ENCODE assay signal across 9 cellular contexts in the genomic region with DNA sequence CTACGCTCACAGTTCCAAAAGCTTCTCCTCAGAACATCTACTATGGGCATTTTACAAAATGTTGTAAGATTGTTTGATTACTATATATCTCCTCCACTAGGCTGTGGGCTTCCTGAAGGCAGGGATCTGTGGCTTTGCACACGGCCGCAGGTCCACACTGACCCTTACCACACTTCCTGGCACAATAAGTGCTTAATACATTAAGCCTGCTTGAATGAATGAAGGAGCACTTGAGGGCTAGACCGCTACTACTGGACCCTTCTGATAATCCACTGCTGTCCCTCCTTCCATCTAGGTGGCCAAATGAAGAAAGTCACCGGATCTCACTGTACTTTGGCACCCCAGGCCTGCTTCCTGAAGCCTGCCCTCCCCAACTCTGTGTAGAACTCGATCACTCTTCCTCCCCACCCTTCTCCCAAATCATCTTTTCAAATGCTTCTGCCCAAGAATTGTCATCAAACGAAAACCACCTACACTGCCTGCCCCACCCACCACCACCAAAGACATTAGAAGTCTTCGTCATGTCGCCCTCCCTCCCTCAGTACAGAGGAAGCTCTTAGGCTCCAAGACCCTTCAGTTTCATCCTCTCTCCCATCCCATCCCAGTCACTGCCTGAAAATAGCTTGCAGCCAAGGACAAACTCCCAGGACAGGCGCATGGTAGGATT. TPM values are rescaled to one million over a fixed set of nuclear protein-coding genes. Genes with fewer than 3 reads are reported as not detected.
A peak's percentile ranks its signal among the peaks of the same experiment; 100 is the strongest.
DNase-seq lines count a peak whose midpoint lies in the region; ATAC-seq, FAIRE-seq and TF ChIP-seq lines count a peak whose summit lies in the region.
"Had no signal": no experiment of that assay in that cellular context is flagged by ENCODE, and none has a peak within 500 bp of the region (broad histone marks: within the 10 kb centered on the region; RNA-seq: fewer than 3 reads in every experiment).

No MANE protein-coding gene starts in this region.

- peak overlapping the region; percentile 74 for H3K4me3 Mint-ChIP-seq in activated CD8-positive, alpha-beta memory T cell treated with anti-CD3 and anti-CD28 coated beads, Interleukin-2, amount 10 ng/mL, durations not matched to agents 7 days and 5 days
- peak overlapping the region; percentile 82 for H3K4me3 Mint-ChIP-seq in activated naive CD4-positive, alpha-beta T cell treated with anti-CD3 and anti-CD28 coated beads, Interleukin-2, amount 10 ng/mL, durations not matched to agents 7 days and 5 days

- no peak for DNase-seq in activated CD8-positive, alpha-beta memory T cell treated with anti-CD3 and anti-CD28 coated beads, Interleukin-2, amount 10 ng/mL, durations not matched to agents 7 days and 5 days
- no peak for DNase-seq in activated CD8-positive, alpha-beta memory T cell treated with anti-CD3 and anti-CD28 coated beads, Interleukin-2, amount 50 U/mL, for 48 hours
- DNase-seq in activated naive CD4-positive, alpha-beta T cell treated with anti-CD3 and anti-CD28 coated beads, Interleukin-2, amount 10 ng/mL, durations not matched to agents 7 days and 5 days, result peak; percentile 29
- DNase-seq in HepG2 (ENCODE audit: low spot score) (no peak), tibial nerve (ENCODE audit: low spot score in 2 of 2) (no peak)

- H3K9me3 Mint-ChIP-seq in activated CD8-positive, alpha-beta memory T cell treated with anti-CD3 and anti-CD28 coated beads, Interleukin-2, amount 10 ng/mL, durations not matched to agents 7 days and 5 days (ENCODE audit: low read depth), result no peaks in the 10 kb centered on the region
- no peaks in the 10 kb centered on the region for H3K9me3 Mint-ChIP-seq in activated naive CD4-positive, alpha-beta T cell treated with anti-CD3 and anti-CD28 coated beads, Interleukin-2, amount 10 ng/mL, durations not matched to agents 7 days and 5 days

- H3K36me3 ChIP-seq in HepG2 (replicated peaks in 1 of 2; ENCODE audit: control insufficient read depth in 1 of 2, insufficient read depth in 2 of 2, low read length in 2 of 2) (peaks cover 10 to 28% of the 10 kb centered on the region in 2 experiments), tibial nerve (peaks cover 0 to 29% (median 0%) of the 10 kb centered on the region in 3 donors)

- no peak for FAIRE-seq in HepG2 (lab: Jason Lieb, UNC)
- FAIRE-seq: TTC549 had no signal

- ATAC-seq in activated CD8-positive, alpha-beta memory T cell treated with anti-CD3 and anti-CD28 coated beads, Interleukin-2, amount 10 ng/mL, durations not matched to agents 7 days and 5 days, result no peak
- no peak for ATAC-seq in HepG2
- no peak for ATAC-seq in GM18519 (IDR thresholded peaks at IDR 0.05; ENCODE audit: low FRiP score, unreplicated experiment)
- no peak for ATAC-seq in GM21619 (IDR thresholded peaks at IDR 0.05; ENCODE audit: unreplicated experiment)
- ATAC-seq in HG03565 (IDR thresholded peaks at IDR 0.05; ENCODE audit: unreplicated experiment), result no peak

- H3K27ac ChIP-seq in HepG2 (ENCODE audit: extremely low read length, insufficient read depth, low read length) (no peak overlapping the region), tibial nerve (peak overlapping the region in 3 of 4 donors; percentile 58 to 84 (median 76))

- POLR2A ChIA-PET in HepG2 (lab: Yijun Ruan, JAX), result no interaction called here

- H3K4me3 ChIP-seq in HepG2 (replicated peaks in 1 of 3; ENCODE audit: insufficient read depth in 1 of 3, low read depth in 2 of 3, low read length in 3 of 3), result peak overlapping the region; percentile 9 to 59 (median 18); a peak in 5 of 6 replicates
- peak overlapping the region in 3 of 4 donors; percentile 33 to 90 (median 80) for H3K4me3 ChIP-seq in tibial nerve

- WGBS in HepG2 (ENCODE audit: low lambda C conversion rate), result 41% methylated on average over 8 of the region's 10 CpGs
- WGBS in tibial nerve, 2 donors, result 56 to 63% methylated on average over 10 of the region's 10 CpGs

- H3K9ac ChIP-seq in HepG2 (ENCODE audit: insufficient read depth, low read depth, low read length), result peak overlapping the region; percentile 30

- peaks cover 50% of the 10 kb centered on the region for H3K4me1 ChIP-seq in HepG2 (ENCODE audit: insufficient read depth, low read length)
- peaks cover 0 to 40% (median 16%) of the 10 kb centered on the region in 4 donors for H3K4me1 ChIP-seq in tibial nerve

- BruUV-seq in HepG2 (replicated peaks; lab: Mats Ljungman, UMichigan), result no TSS peak

- H3K4me2 ChIP-seq in HepG2 (ENCODE audit: low read depth, low read length), result peak overlapping the region; percentile 68

- TF ChIP-seq POLR2A in HepG2 (IDR thresholded peaks at IDR 0.05; ENCODE audit: insufficient read depth in 1 of 2, low read depth in 2 of 2, low read length in 2 of 2), result no peak
- no peak for TF ChIP-seq POLR2A in tibial nerve (IDR thresholded peaks at IDR 0.05)

- H4K20me1 ChIP-seq in HepG2 (ENCODE audit: insufficient read depth, low read length), result no peaks in the 10 kb centered on the region

- peak overlapping the region; percentile 9 for H2AFZ ChIP-seq in HepG2 (ENCODE audit: low read length)

- peaks cover 16% of the 10 kb centered on the region for H3K79me2 ChIP-seq in HepG2 (ENCODE audit: insufficient read depth, low read length)

- TF ChIP-seq EP300 in HepG2 (IDR thresholded peaks at IDR 0.05; ENCODE audit: low read depth in 2 of 2, low read length in 2 of 2), result no peak
- no peak for TF ChIP-seq EP300 in HepG2 (CRISPR knock-in tag; IDR thresholded peaks at IDR 0.05; ENCODE audit: borderline replicate concordance)
- no peak for TF ChIP-seq EP300 in tibial nerve (IDR thresholded peaks at IDR 0.05)

- peaks cover 20% of the 10 kb centered on the region for H3K36me3 Mint-ChIP-seq in activated CD8-positive, alpha-beta memory T cell treated with anti-CD3 and anti-CD28 coated beads, Interleukin-2, amount 10 ng/mL, durations not matched to agents 7 days and 5 days
- peaks cover 23% of the 10 kb centered on the region for H3K36me3 Mint-ChIP-seq in activated naive CD4-positive, alpha-beta T cell treated with anti-CD3 and anti-CD28 coated beads, Interleukin-2, amount 10 ng/mL, durations not matched to agents 7 days and 5 days

- no peak for TF ChIP-seq RAD21 in HepG2 (CRISPR knock-in tag; IDR thresholded peaks at IDR 0.05)

- no peaks in the 10 kb centered on the region; a peak in 2 of 5 replicates for H3K27me3 ChIP-seq in HepG2 (ENCODE audit: control insufficient read depth in 1 of 2, insufficient read depth in 2 of 2, low read length in 2 of 2)
- no peaks in the 10 kb centered on the region for H3K27me3 ChIP-seq in tibial nerve

- peaks cover 35% of the 10 kb centered on the region for H3K4me1 Mint-ChIP-seq in activated CD8-positive, alpha-beta memory T cell treated with anti-CD3 and anti-CD28 coated beads, Interleukin-2, amount 10 ng/mL, durations not matched to agents 7 days and 5 days
- H3K4me1 Mint-ChIP-seq in activated naive CD4-positive, alpha-beta T cell treated with anti-CD3 and anti-CD28 coated beads, Interleukin-2, amount 10 ng/mL, durations not matched to agents 7 days and 5 days, result peaks cover 62% of the 10 kb centered on the region

- TF ChIP-seq CTCF in HepG2 (CRISPR knock-in tag; IDR thresholded peaks at IDR 0.05), result no peak; the same call in 1 of the 2 replicates
- TF ChIP-seq CTCF in tibial nerve (IDR thresholded peaks at IDR 0.05), result no peak

- in situ Hi-C loops in HepG2 (cut with HindIII; ENCODE audit: extremely low pct_ligation_motif_present, low pct_unique_long_range_greater_than_20kb), result loop anchor here (5.0 kb wide), 2 partner anchors 45 to 105 kb away; partner anchors contain the start of genes MYO1A and STAT6

- no peaks in the 10 kb centered on the region for H3K9me3 ChIP-seq in HepG2 (ENCODE audit: low read length)
- no peaks in the 10 kb centered on the region for H3K9me3 ChIP-seq in tibial nerve

- CTCF ChIA-PET in activated CD8-positive, alpha-beta memory T cell treated with anti-CD3 and anti-CD28 coated beads, Interleukin-2, amount 10 ng/mL, durations not matched to agents 7 days and 5 days (lab: Charles Lee), result interaction anchor here (0.8 to 8.6 kb wide), 15 partner anchors 11 to 176 kb away, joined by 3 to 88 read pairs (median 8); partner anchors contain the start of genes STAT6 and TAC3
- CTCF ChIA-PET in activated naive CD4-positive, alpha-beta T cell treated with anti-CD3 and anti-CD28 coated beads, Interleukin-2, amount 10 ng/mL, durations not matched to agents 7 days and 5 days (lab: Charles Lee), result interaction anchor here (0.6 to 8.9 kb wide), 6 partner anchors 15 to 104 kb away, joined by 3 to 147 read pairs (median 10); partner anchors contain the start of genes MYO1A and STAT6
- CTCF ChIA-PET in HepG2 (lab: Yijun Ruan, JAX; ENCODE audit: low intra/inter-chr PET ratio, low total read pairs), result interaction anchor here (4.6 kb wide), 1 partner anchor 56 kb away, joined by 72 read pairs; no protein-coding TSS in a partner anchor

- no peaks in the 10 kb centered on the region for H3K27me3 Mint-ChIP-seq in activated CD8-positive, alpha-beta memory T cell treated with anti-CD3 and anti-CD28 coated beads, Interleukin-2, amount 10 ng/mL, durations not matched to agents 7 days and 5 days
- H3K27me3 Mint-ChIP-seq in activated naive CD4-positive, alpha-beta T cell treated with anti-CD3 and anti-CD28 coated beads, Interleukin-2, amount 10 ng/mL, durations not matched to agents 7 days and 5 days, result no peaks in the 10 kb centered on the region

- H3K27ac Mint-ChIP-seq in activated CD8-positive, alpha-beta memory T cell treated with anti-CD3 and anti-CD28 coated beads, Interleukin-2, amount 10 ng/mL, durations not matched to agents 7 days and 5 days, result peak overlapping the region; percentile 82
- H3K27ac Mint-ChIP-seq in activated naive CD4-positive, alpha-beta T cell treated with anti-CD3 and anti-CD28 coated beads, Interleukin-2, amount 10 ng/mL, durations not matched to agents 7 days and 5 days, result peak overlapping the region; percentile 77

- intact Hi-C loops in HepG2 (cut with micrococcal nuclease; ENCODE audit: unreplicated experiment), result loop anchor here (1.0 kb wide), 1 partner anchor 95 kb away; no protein-coding TSS in a partner anchor

RNA-seq across cellular contexts. Expression of gene ZBTB39, which starts 0.6 kb away (rescaled TPM):
- 1 to 10 TPM; 8.8 to 9.3 TPM for total RNA-seq in activated CD8-positive, alpha-beta memory T cell treated with anti-CD3 and anti-CD28 coated beads, Interleukin-2, amount 10 ng/mL, durations not matched to agents 7 days and 5 days
- total RNA-seq in HepG2 (2016; rRNA removed; fragmentation: Illumina TruSeq; extraction: Trizol) (6.5 and 8.1 TPM in 2 replicates), tibial nerve (1 to 10 TPM; 3.6 to 6.8 (median 5.4) TPM)
- total RNA-seq in HepG2 (2016; cell fraction: cytosol; rRNA removed; fragmentation: Illumina TruSeq; extraction: Trizol; ENCODE audit: low read depth), result 0.79 and 0.91 TPM in 2 replicates
- total RNA-seq in HepG2 (2016; cell fraction: insoluble cytoplasmic fraction; rRNA removed; fragmentation: Illumina TruSeq; extraction: Trizol), result 6.5 and 7.2 TPM in 2 replicates
- total RNA-seq in HepG2 (2016; cell fraction: membrane; rRNA removed; fragmentation: Illumina TruSeq; extraction: Trizol), result 3.6 and 4.0 TPM in 2 replicates
- total RNA-seq in HepG2 (2016; cell fraction: nucleus; rRNA removed; fragmentation: Illumina TruSeq; extraction: Trizol), result 5.7 and 6.7 TPM in 2 replicates
- 6.4 and 6.9 TPM in 2 replicates for polyA plus RNA-seq in HepG2 (2011; rRNA removed)
- 4.9 and 5.8 TPM in 2 replicates for polyA plus RNA-seq in HepG2 (2011; cell fraction: cytosol; rRNA removed)
- polyA plus RNA-seq in HepG2 (2011; cell fraction: nucleus; rRNA removed), result 7.9 and 8.5 TPM in 2 replicates
- 4.4 and 4.7 TPM in 2 replicates for polyA plus RNA-seq in HepG2 (2012)
- 0.19 and 0.26 TPM in 2 replicates for polyA plus RNA-seq in HepG2 (2016; cell fraction: cytosol; fragmentation: Illumina TruSeq; extraction: Trizol; ENCODE audit: low read depth)
- polyA plus RNA-seq in HepG2 (2016; cell fraction: insoluble cytoplasmic fraction; fragmentation: Illumina TruSeq; extraction: Trizol; ENCODE audit: low read depth), result 4.5 and 5.7 TPM in 2 replicates
- 1.3 and 1.5 TPM in 2 replicates for polyA plus RNA-seq in HepG2 (2016; cell fraction: membrane; fragmentation: Illumina TruSeq; extraction: Trizol; ENCODE audit: low read depth)
- polyA plus RNA-seq in HepG2 (2016; cell fraction: nucleus; fragmentation: Illumina TruSeq; extraction: Trizol; ENCODE audit: insufficient read depth, low read depth), result 7.1 and 8.3 TPM in 2 replicates
- 10.0 and 11.4 TPM in 2 replicates for polyA minus RNA-seq in HepG2 (2011; rRNA and poly(A)+ RNA removed; ENCODE audit: low replicate concordance)
- 6.2 and 6.7 TPM in 2 replicates for polyA minus RNA-seq in HepG2 (2011; cell fraction: cytosol; rRNA and poly(A)+ RNA removed)
- polyA minus RNA-seq in HepG2 (2011; cell fraction: nucleus; rRNA and poly(A)+ RNA removed), result 8.6 and 10.3 TPM in 2 replicates

RNA-seq across cellular contexts. Expression of gene TAC3, which starts 9.4 kb away (rescaled TPM):
- total RNA-seq in activated CD8-positive, alpha-beta memory T cell treated with anti-CD3 and anti-CD28 coated beads, Interleukin-2, amount 10 ng/mL, durations not matched to agents 7 days and 5 days, result not detected
- total RNA-seq in HepG2 (2016; rRNA removed; fragmentation: Illumina TruSeq; extraction: Trizol) (0.15 TPM in 1 of 2 replicates, not detected in the other), tibial nerve (not detected)
- not detected in 2 replicates for total RNA-seq in HepG2 (2016; cell fraction: cytosol; rRNA removed; fragmentation: Illumina TruSeq; extraction: Trizol; ENCODE audit: low read depth)
- 0.19 TPM in 1 of 2 replicates, not detected in the other for total RNA-seq in HepG2 (2016; cell fraction: insoluble cytoplasmic fraction; rRNA removed; fragmentation: Illumina TruSeq; extraction: Trizol)
- not detected in 2 replicates for total RNA-seq in HepG2 (2016; cell fraction: membrane; rRNA removed; fragmentation: Illumina TruSeq; extraction: Trizol)
- total RNA-seq in HepG2 (2016; cell fraction: nucleus; rRNA removed; fragmentation: Illumina TruSeq; extraction: Trizol), result not detected in 2 replicates
- 0.13 and 0.25 TPM in 2 replicates for polyA plus RNA-seq in HepG2 (2011; rRNA removed)
- polyA plus RNA-seq in HepG2 (2011; cell fraction: cytosol; rRNA removed), result 0.14 TPM in 1 of 2 replicates, not detected in the other
- 0.59 and 0.64 TPM in 2 replicates for polyA plus RNA-seq in HepG2 (2011; cell fraction: nucleus; rRNA removed)
- 0.21 TPM in 1 of 2 replicates, not detected in the other for polyA plus RNA-seq in HepG2 (2012)
- polyA plus RNA-seq in HepG2 (2016; cell fraction: cytosol; fragmentation: Illumina TruSeq; extraction: Trizol; ENCODE audit: low read depth), result not detected in 2 replicates
- 0.43 TPM in 1 of 2 replicates, not detected in the other for polyA plus RNA-seq in HepG2 (2016; cell fraction: insoluble cytoplasmic fraction; fragmentation: Illumina TruSeq; extraction: Trizol; ENCODE audit: low read depth)
- polyA plus RNA-seq in HepG2 (2016; cell fraction: membrane; fragmentation: Illumina TruSeq; extraction: Trizol; ENCODE audit: low read depth), result not detected in 2 replicates
- polyA plus RNA-seq in HepG2 (2016; cell fraction: nucleus; fragmentation: Illumina TruSeq; extraction: Trizol; ENCODE audit: insufficient read depth, low read depth), result 1.00 TPM in 1 of 2 replicates, not detected in the other
- not detected in 2 replicates for polyA minus RNA-seq in HepG2 (2011; rRNA and poly(A)+ RNA removed; ENCODE audit: low replicate concordance)
- not detected in 2 replicates for polyA minus RNA-seq in HepG2 (2011; cell fraction: cytosol; rRNA and poly(A)+ RNA removed)
- polyA minus RNA-seq in HepG2 (2011; cell fraction: nucleus; rRNA and poly(A)+ RNA removed), result not detected in 2 replicates

RNA-seq across cellular contexts. Expression of gene MYO1A, which starts 43.0 kb away (rescaled TPM):
- 1 to 10 TPM in 1 of 2 experiments, under 1 TPM in 1; 0.82 to 1.5 TPM for total RNA-seq in activated CD8-positive, alpha-beta memory T cell treated with anti-CD3 and anti-CD28 coated beads, Interleukin-2, amount 10 ng/mL, durations not matched to agents 7 days and 5 days
- total RNA-seq in HepG2 (2016; rRNA removed; fragmentation: Illumina TruSeq; extraction: Trizol) (5.3 TPM in 2 replicates), tibial nerve (under 1 TPM in 2 of 4 donors, not detected in 2; 0.30 to 0.59 TPM)
- total RNA-seq in HepG2 (2016; cell fraction: cytosol; rRNA removed; fragmentation: Illumina TruSeq; extraction: Trizol; ENCODE audit: low read depth), result 0.61 and 0.62 TPM in 2 replicates
- 2.6 and 4.1 TPM in 2 replicates for total RNA-seq in HepG2 (2016; cell fraction: insoluble cytoplasmic fraction; rRNA removed; fragmentation: Illumina TruSeq; extraction: Trizol)
- 0.69 and 0.71 TPM in 2 replicates for total RNA-seq in HepG2 (2016; cell fraction: membrane; rRNA removed; fragmentation: Illumina TruSeq; extraction: Trizol)
- 2.9 and 4.9 TPM in 2 replicates for total RNA-seq in HepG2 (2016; cell fraction: nucleus; rRNA removed; fragmentation: Illumina TruSeq; extraction: Trizol)
- polyA plus RNA-seq in HepG2 (2011; rRNA removed), result 6.0 and 10.6 TPM in 2 replicates
- polyA plus RNA-seq in HepG2 (2011; cell fraction: cytosol; rRNA removed), result 2.8 and 3.1 TPM in 2 replicates
- polyA plus RNA-seq in HepG2 (2011; cell fraction: nucleus; rRNA removed), result 26.7 and 34.0 TPM in 2 replicates
- polyA plus RNA-seq in HepG2 (2012), result 6.9 and 13.6 TPM in 2 replicates
- polyA plus RNA-seq in HepG2 (2016; cell fraction: cytosol; fragmentation: Illumina TruSeq; extraction: Trizol; ENCODE audit: low read depth), result 0.20 and 0.40 TPM in 2 replicates
- 2.6 TPM in 2 replicates for polyA plus RNA-seq in HepG2 (2016; cell fraction: insoluble cytoplasmic fraction; fragmentation: Illumina TruSeq; extraction: Trizol; ENCODE audit: low read depth)
- polyA plus RNA-seq in HepG2 (2016; cell fraction: membrane; fragmentation: Illumina TruSeq; extraction: Trizol; ENCODE audit: low read depth), result 0.34 and 1.5 TPM in 2 replicates
- 7.9 and 10.3 TPM in 2 replicates for polyA plus RNA-seq in HepG2 (2016; cell fraction: nucleus; fragmentation: Illumina TruSeq; extraction: Trizol; ENCODE audit: insufficient read depth, low read depth)
- polyA minus RNA-seq in HepG2 (2011; rRNA and poly(A)+ RNA removed; ENCODE audit: low replicate concordance), result 0.28 and 14.9 TPM in 2 replicates
- polyA minus RNA-seq in HepG2 (2011; cell fraction: cytosol; rRNA and poly(A)+ RNA removed), result 2.3 and 3.9 TPM in 2 replicates
- 11.2 and 13.8 TPM in 2 replicates for polyA minus RNA-seq in HepG2 (2011; cell fraction: nucleus; rRNA and poly(A)+ RNA removed)

RNA-seq across cellular contexts. Expression of gene RDH16, which starts 49.5 kb away (rescaled TPM):
- total RNA-seq in activated CD8-positive, alpha-beta memory T cell treated with anti-CD3 and anti-CD28 coated beads, Interleukin-2, amount 10 ng/mL, durations not matched to agents 7 days and 5 days, result under 1 TPM; 0.35 to 0.91 TPM
- total RNA-seq in HepG2 (2016; rRNA removed; fragmentation: Illumina TruSeq; extraction: Trizol) (0.07 and 0.13 TPM in 2 replicates), tibial nerve (1 to 10 TPM in 3 of 4 donors, not detected in 1; 1.5 to 1.8 (median 1.7) TPM)
- not detected in 2 replicates for total RNA-seq in HepG2 (2016; cell fraction: cytosol; rRNA removed; fragmentation: Illumina TruSeq; extraction: Trizol; ENCODE audit: low read depth)
- total RNA-seq in HepG2 (2016; cell fraction: insoluble cytoplasmic fraction; rRNA removed; fragmentation: Illumina TruSeq; extraction: Trizol), result 0.09 and 0.22 TPM in 2 replicates
- total RNA-seq in HepG2 (2016; cell fraction: membrane; rRNA removed; fragmentation: Illumina TruSeq; extraction: Trizol), result 0.07 and 0.09 TPM in 2 replicates
- 0.34 TPM in 1 of 2 replicates, not detected in the other for total RNA-seq in HepG2 (2016; cell fraction: nucleus; rRNA removed; fragmentation: Illumina TruSeq; extraction: Trizol)
- polyA plus RNA-seq in HepG2 (2011; rRNA removed), result 0.05 TPM in 2 replicates
- polyA plus RNA-seq in HepG2 (2011; cell fraction: cytosol; rRNA removed), result 0.04 and 0.05 TPM in 2 replicates
- 0.23 and 0.26 TPM in 2 replicates for polyA plus RNA-seq in HepG2 (2011; cell fraction: nucleus; rRNA removed)
- polyA plus RNA-seq in HepG2 (2012), result 0.09 and 0.50 TPM in 2 replicates
- polyA plus RNA-seq in HepG2 (2016; cell fraction: cytosol; fragmentation: Illumina TruSeq; extraction: Trizol; ENCODE audit: low read depth), result 0.09 TPM in 1 of 2 replicates, not detected in the other
- 0.19 TPM in 1 of 2 replicates, not detected in the other for polyA plus RNA-seq in HepG2 (2016; cell fraction: insoluble cytoplasmic fraction; fragmentation: Illumina TruSeq; extraction: Trizol; ENCODE audit: low read depth)
- 0.08 and 0.13 TPM in 2 replicates for polyA plus RNA-seq in HepG2 (2016; cell fraction: membrane; fragmentation: Illumina TruSeq; extraction: Trizol; ENCODE audit: low read depth)
- 0.25 and 0.44 TPM in 2 replicates for polyA plus RNA-seq in HepG2 (2016; cell fraction: nucleus; fragmentation: Illumina TruSeq; extraction: Trizol; ENCODE audit: insufficient read depth, low read depth)
- polyA minus RNA-seq in HepG2 (2011; rRNA and poly(A)+ RNA removed; ENCODE audit: low replicate concordance), result 0.18 TPM in 1 of 2 replicates, not detected in the other
- polyA minus RNA-seq in HepG2 (2011; cell fraction: cytosol; rRNA and poly(A)+ RNA removed), result not detected in 2 replicates
- 0.13 and 0.37 TPM in 2 replicates for polyA minus RNA-seq in HepG2 (2011; cell fraction: nucleus; rRNA and poly(A)+ RNA removed)
